In genomic region chrX:70481871-70482270, GRCh38 we compare ENCODE assay signal across 18 cellular contexts. TPM values are rescaled to one million over a fixed set of nuclear protein-coding genes. Genes with fewer than 3 reads are reported as not detected.
DNase-seq lines count a peak whose midpoint lies in the region; ATAC-seq, FAIRE-seq and TF ChIP-seq lines count a peak whose summit lies in the region.
"Had no signal": no experiment of that assay in that cellular context is flagged by ENCODE, and none has a peak within 500 bp of the region (broad histone marks: within the 10 kb centered on the region; RNA-seq: fewer than 3 reads in every experiment).

No MANE protein-coding gene starts in this region.

- intact Hi-C loops in endothelial cell of umbilical vein (cut with micrococcal nuclease), result no loop called here
- intact Hi-C loops in thyroid gland (cut with DNase I), result no loop called here

- FAIRE-seq in endothelial cell of umbilical vein (lab: Jason Lieb, UNC), result peak; percentile 70

- H4K20me1 ChIP-seq in endothelial cell of umbilical vein (replicated peaks; ENCODE audit: control insufficient read depth, extremely low read depth, insufficient read depth, low read length), result no peaks in the 10 kb centered on the region

- H3K79me2 ChIP-seq in endothelial cell of umbilical vein (ENCODE audit: control insufficient read depth, insufficient read depth, low read length), result no peaks in the 10 kb centered on the region

- BruUV-seq in endothelial cell of umbilical vein (replicated peaks; lab: Mats Ljungman, UMichigan), result no TSS peak

- dilution Hi-C loops in endothelial cell of umbilical vein (cut with MboI; ENCODE audit: extremely low pct_ligation_motif_present, low sequenced_read_pairs), result no loop called here

- H3K27me3 ChIP-seq in endothelial cell of umbilical vein (ENCODE audit: control insufficient read depth in 2 of 2, insufficient read depth in 2 of 2, low read length in 2 of 2) (no peaks in the 10 kb centered on the region), thyroid gland (no peaks in the 10 kb centered on the region)

- CTCF ChIA-PET in endothelial cell of umbilical vein (lab: Charles Lee), result interaction anchor here (0.9 kb wide), 1 partner anchor 10 kb away, joined by 3 read pairs; no protein-coding TSS in a partner anchor

- no peak for ATAC-seq in HG02763 (IDR thresholded peaks at IDR 0.05; ENCODE audit: unreplicated experiment)
- ATAC-seq: activated naive CD4-positive, alpha-beta T cell treated with anti-CD3 and anti-CD28 coated beads, Interleukin-2, amount 50 U/mL, for 72 hours; effector memory CD8-positive, alpha-beta T cell; stimulated activated naive CD8-positive, alpha-beta T cell treated with anti-CD3 and anti-CD28 coated beads, Interleukin-15, Interleukin-2, amounts not matched to agents 100 U/mL and 50 U/mL, for 24 hours had no signal

- POLR2A ChIA-PET in endothelial cell of umbilical vein (lab: Charles Lee), result no interaction called here

- no peaks in the 10 kb centered on the region for H3K9me1 ChIP-seq in endothelial cell of umbilical vein (replicated peaks; ENCODE audit: control insufficient read depth, extremely low read depth, insufficient read depth, low read length)

- DNase-seq in NCI-H82 treated with DMSO at 0.1 percent for 48 hours (lab: John Stamatoyannopoulos, UW; ENCODE audit: unreplicated experiment) (peak; percentile 81), endothelial cell of umbilical vein (ENCODE audit: low read depth, low spot score) (no peak), thyroid gland (no peak), DMS53 (lab: John Stamatoyannopoulos, UW) (no peak), NCI-H69 (lab: John Stamatoyannopoulos, UW) (no peak)
- DNase-seq: activated CD4-positive, alpha-beta T cell treated with anti-CD3 and anti-CD28 coated beads, Interleukin-2, amount 10 ng/mL, durations not matched to agents 24 days and 14 days; DMS79 treated with DMSO at 0.1 percent for 48 hours; effector memory CD8-positive, alpha-beta T cell; foreskin fibroblast; mammary epithelial cell; NCI-H1105; NK-92 treated with Interleukin-12 subunit alpha and Interleukin-12 subunit beta, amount 100 ng/mL, for 24 hours; stimulated activated naive CD8-positive, alpha-beta T cell treated with anti-CD3 and anti-CD28 coated beads, Interleukin-15, Interleukin-2, amounts not matched to agents 100 U/mL and 50 U/mL, for 24 hours had no signal

- H3K4me3 ChIP-seq in endothelial cell of umbilical vein (replicated peaks in 1 of 3; ENCODE audit: insufficient read depth in 1 of 3, low read depth in 1 of 3, low read length in 3 of 3) (no peak overlapping the region), mesodermal cell (ENCODE audit: extremely low read depth, insufficient read depth, low read length, poor library complexity, severe bottlenecking) (no peak overlapping the region), thyroid gland (replicated peaks in 1 of 3) (no peak overlapping the region)

- H2AFZ ChIP-seq in endothelial cell of umbilical vein (ENCODE audit: low read depth, low read length), result no peak overlapping the region

- H3K27ac ChIP-seq in endothelial cell of umbilical vein (ENCODE audit: insufficient read depth, low read depth, low read length) (no peak overlapping the region), mesodermal cell (ENCODE audit: low read depth, low read length, severe bottlenecking) (peak overlapping the region; percentile 16), thyroid gland (peak overlapping the region; percentile 77 to 84 (median 79))

- H3K4me1 ChIP-seq in endothelial cell of umbilical vein (ENCODE audit: control insufficient read depth, extremely low read depth, insufficient read depth, low read length), result peaks cover 39% of the 10 kb centered on the region
- H3K4me1 ChIP-seq in mesodermal cell (ENCODE audit: control insufficient read depth, insufficient read depth, low read length, poor library complexity, severe bottlenecking), result peaks cover 35% of the 10 kb centered on the region
- peaks cover 30 to 75% of the 10 kb centered on the region in 2 donors for H3K4me1 ChIP-seq in thyroid gland

- TF ChIP-seq POLR2A in endothelial cell of umbilical vein (IDR thresholded peaks at IDR 0.05; ENCODE audit: low read depth, low read length), result no peak
- no peak for TF ChIP-seq POLR2A in thyroid gland (IDR thresholded peaks at IDR 0.05)

- H3K9me3 ChIP-seq in endothelial cell of umbilical vein (replicated peaks; ENCODE audit: control insufficient read depth, insufficient read depth, low read length), result no peaks in the 10 kb centered on the region
- no peaks in the 10 kb centered on the region for H3K9me3 ChIP-seq in mesodermal cell (ENCODE audit: control insufficient read depth, low read length)
- H3K9me3 ChIP-seq in thyroid gland, result no peaks in the 10 kb centered on the region

- H3K4me2 ChIP-seq in endothelial cell of umbilical vein (ENCODE audit: insufficient read depth, low read length), result no peak overlapping the region

- 100% methylated on average over 1 of the region's 5 CpGs for WGBS in mesodermal cell (ENCODE audit: insufficient coverage in 2 of 2), 2 experiments
- WGBS in thyroid gland, 2 donors, result 46 to 60% methylated on average over 5 of the region's 5 CpGs

- H3K36me3 ChIP-seq in endothelial cell of umbilical vein (ENCODE audit: control insufficient read depth in 2 of 2, extremely low read depth in 1 of 2, insufficient read depth in 2 of 2, low read length in 2 of 2) (no peaks in the 10 kb centered on the region), mesodermal cell (ENCODE audit: control insufficient read depth, insufficient read depth, low read length) (peaks cover 29% of the 10 kb centered on the region), thyroid gland (no peaks in the 10 kb centered on the region)

- no peak overlapping the region for H3K9ac ChIP-seq in endothelial cell of umbilical vein (replicated peaks; ENCODE audit: extremely low read depth, insufficient read depth, low read length)

- TF ChIP-seq CTCF in endothelial cell of umbilical vein (IDR thresholded peaks at IDR 0.05; ENCODE audit: extremely low read depth in 1 of 2, insufficient read depth in 1 of 2, low read depth in 1 of 2, low read length in 2 of 2), result no peak
- TF ChIP-seq CTCF in thyroid gland (IDR thresholded peaks at IDR 0.05), result no peak

TF ChIP-seq in endothelial cell of umbilical vein, 7 proteins besides CTCF, POLR2A, EP300 and RAD21:
- TF ChIP-seq MAX (IDR thresholded peaks at IDR 0.05; ENCODE audit: insufficient read depth, insufficient read length) (no peak), JUN (IDR thresholded peaks at IDR 0.05; ENCODE audit: borderline replicate concordance, insufficient read depth, insufficient read length, low read depth) (no peak), POLR2AphosphoS5 (IDR thresholded peaks at IDR 0.05; ENCODE audit: insufficient read depth, low read depth, low read length) (no peak), FOS (IDR thresholded peaks at IDR 0.05; ENCODE audit: borderline replicate concordance, insufficient read depth, low read length) (no peak), MYC (IDR thresholded peaks at IDR 0.05; ENCODE audit: low read depth, low read length) (no peak), GATA2 (IDR thresholded peaks at IDR 0.05; ENCODE audit: insufficient read depth, insufficient read length, low read depth, low read length) (no peak), EZH2 (IDR thresholded peaks at IDR 0.05; ENCODE audit: borderline replicate concordance, low read depth, low read length, severe bottlenecking) (no peak)

RNA-seq across cellular contexts. Expression of gene DLG3, which starts 37.2 kb away (rescaled TPM):
- total RNA-seq in endothelial cell of umbilical vein (2.4 and 3.2 TPM in 2 replicates), thyroid gland (10 to 100 TPM; 31.4 to 79.5 (median 61.9) TPM)
- 0.89 and 1.2 TPM in 2 replicates for polyA plus RNA-seq in endothelial cell of umbilical vein
- polyA plus RNA-seq in endothelial cell of umbilical vein (2011; cell fraction: cytosol; rRNA removed), result 1.2 and 1.3 TPM in 2 replicates
- 3.1 and 3.5 TPM in 2 replicates for polyA plus RNA-seq in endothelial cell of umbilical vein (2011; cell fraction: nucleus; rRNA removed)
- polyA plus RNA-seq in endothelial cell of umbilical vein (2012), result 2.8 and 3.2 TPM in 2 replicates
- 2.7 and 3.4 TPM in 2 replicates for polyA minus RNA-seq in endothelial cell of umbilical vein
- 23.8 TPM for polyA minus RNA-seq in endothelial cell of umbilical vein (2011; cell fraction: cytosol; rRNA and poly(A)+ RNA removed)
- 1.1 TPM in 2 replicates for polyA minus RNA-seq in endothelial cell of umbilical vein (2011; cell fraction: nucleus; rRNA and poly(A)+ RNA removed)
- 22.7 TPM for polyA plus RNA-seq in mesodermal cell (2013, experiment 1 of 2)
- polyA plus RNA-seq in mesodermal cell (2013, experiment 2 of 2), result 26.9 TPM

RNA-seq across cellular contexts. Expression of gene GDPD2, which starts 58.8 kb away (rescaled TPM):
- total RNA-seq in endothelial cell of umbilical vein (0.29 and 0.35 TPM in 2 replicates), thyroid gland (not detected)
- 0.08 and 0.11 TPM in 2 replicates for polyA plus RNA-seq in endothelial cell of umbilical vein
- polyA plus RNA-seq in endothelial cell of umbilical vein (2011; cell fraction: cytosol; rRNA removed), result 0.03 TPM in 1 of 2 replicates, not detected in the other
- polyA plus RNA-seq in endothelial cell of umbilical vein (2011; cell fraction: nucleus; rRNA removed), result 0.59 and 0.63 TPM in 2 replicates
- not detected in 2 replicates for polyA plus RNA-seq in endothelial cell of umbilical vein (2012)
- not detected in 2 replicates for polyA minus RNA-seq in endothelial cell of umbilical vein
- not detected for polyA minus RNA-seq in endothelial cell of umbilical vein (2011; cell fraction: cytosol; rRNA and poly(A)+ RNA removed)
- polyA minus RNA-seq in endothelial cell of umbilical vein (2011; cell fraction: nucleus; rRNA and poly(A)+ RNA removed), result 1.0 and 1.5 TPM in 2 replicates
- polyA plus RNA-seq in mesodermal cell (2013, experiment 1 of 2), result 0.59 TPM
- 0.30 TPM for polyA plus RNA-seq in mesodermal cell (2013, experiment 2 of 2)
- total RNA-seq: osteocyte had no signal
- polyA plus RNA-seq: BJ had no signal
